ENCODE assay signal across 8 cellular contexts in genomic region chr9:124771021-124771866, GRCh38. TPM values are rescaled to one million over a fixed set of nuclear protein-coding genes. Genes with fewer than 3 reads are reported as not detected.
DNase-seq lines count a peak whose midpoint lies in the region; ATAC-seq and TF ChIP-seq lines count a peak whose summit lies in the region.

TSS of gene NR6A1 (minus strand) at chr9:124771311.

- 0 to 1% methylated on average over 82 of the region's 82 CpGs for WGBS in ectodermal cell, 2 experiments
- 0% methylated on average over 60 to 82 of the region's 82 CpGs for WGBS in lung, 2 donors

- peak within 1 kb of the TSS; percentile 88 to 96 (median 90) for H3K4me3 Mint-ChIP-seq in CD8-positive, alpha-beta memory T cell
- peak within 1 kb of the TSS; percentile 81 for H3K4me3 Mint-ChIP-seq in activated CD4-positive, alpha-beta memory T cell treated with anti-CD3 and anti-CD28 coated beads, Interleukin-2, amount 10 ng/mL, durations not matched to agents 7 days and 5 days

- peaks cover 52 to 77% of the 10 kb centered on the region in 2 donors for H3K27me3 Mint-ChIP-seq in CD8-positive, alpha-beta memory T cell
- peaks cover 57% of the 10 kb centered on the region for H3K27me3 Mint-ChIP-seq in activated CD4-positive, alpha-beta memory T cell treated with anti-CD3 and anti-CD28 coated beads, Interleukin-2, amount 10 ng/mL, durations not matched to agents 7 days and 5 days

- H3K36me3 ChIP-seq in CD8-positive, alpha-beta memory T cell (ENCODE audit: insufficient read depth, low read length): no peaks in the 10 kb centered on the region
- H3K36me3 ChIP-seq in ectodermal cell (ENCODE audit: control insufficient read depth, insufficient read depth, low read length): no peaks in the 10 kb centered on the region
- H3K36me3 ChIP-seq in lung (ENCODE audit: control insufficient read depth in 2 of 2, insufficient read depth in 2 of 2, low read length in 2 of 2): no peaks in the 10 kb centered on the region

- CTCF ChIA-PET in CD8-positive, alpha-beta memory T cell (lab: Charles Lee): interaction anchor here (0.9 to 8.1 kb wide), 14 partner anchors 8 to 610 kb away, joined by 3 to 121 read pairs (median 3); partner anchors contain the start of genes ARPC5L, GOLGA1, RPL35 and WDR38
- CTCF ChIA-PET in activated CD4-positive, alpha-beta memory T cell treated with anti-CD3 and anti-CD28 coated beads, Interleukin-2, amount 10 ng/mL, durations not matched to agents 7 days and 5 days (lab: Charles Lee): interaction anchor here (0.8 to 10.1 kb wide), 13 partner anchors 8 to 603 kb away, joined by 3 to 264 read pairs (median 5); partner anchors contain the start of genes ARPC5L, RPL35 and WDR38

- POLR2A ChIA-PET in CD8-positive, alpha-beta memory T cell (lab: Charles Lee): interaction anchor here (0.6 to 2.8 kb wide), 3 partner anchors 90 to 170 kb away, joined by 3 to 17 read pairs (median 3); partner anchors contain the start of genes ARPC5L and RPL35
- POLR2A ChIA-PET in activated CD4-positive, alpha-beta memory T cell treated with anti-CD3 and anti-CD28 coated beads, Interleukin-2, amount 10 ng/mL, durations not matched to agents 7 days and 5 days (lab: Charles Lee): interaction anchor here (1.1 to 8.1 kb wide), 5 partner anchors 10 to 99 kb away, joined by 4 to 66 read pairs (median 6); partner anchors contain the start of genes ARPC5L, RPL35 and WDR38

- peaks cover 0 to 2% (median 0%) of the 10 kb centered on the region in 3 donors for H3K36me3 Mint-ChIP-seq in CD8-positive, alpha-beta memory T cell
- no peaks in the 10 kb centered on the region for H3K36me3 Mint-ChIP-seq in activated CD4-positive, alpha-beta memory T cell treated with anti-CD3 and anti-CD28 coated beads, Interleukin-2, amount 10 ng/mL, durations not matched to agents 7 days and 5 days (ENCODE audit: low read depth)

- peak within 1 kb of the TSS; percentile 63 to 96 (median 88) for H3K27ac Mint-ChIP-seq in CD8-positive, alpha-beta memory T cell
- peak within 1 kb of the TSS; percentile 73 for H3K27ac Mint-ChIP-seq in activated CD4-positive, alpha-beta memory T cell treated with anti-CD3 and anti-CD28 coated beads, Interleukin-2, amount 10 ng/mL, durations not matched to agents 7 days and 5 days

- peaks cover 58% of the 10 kb centered on the region for H3K27me3 ChIP-seq in CD8-positive, alpha-beta memory T cell (ENCODE audit: insufficient read depth, low read length, poor library complexity, severe bottlenecking)
- H3K27me3 ChIP-seq in ectodermal cell (ENCODE audit: control insufficient read depth, insufficient read depth, low read length, poor library complexity, severe bottlenecking) (peaks cover 10% of the 10 kb centered on the region), lung (ENCODE audit: control insufficient read depth, insufficient read depth) (no peaks in the 10 kb centered on the region)

- TF ChIP-seq CTCF in lung (IDR thresholded peaks at IDR 0.05; ENCODE audit: control extremely low read depth, extremely low read depth): no peak

- peak within 1 kb of the TSS; percentile 83 for H3K4me3 ChIP-seq in CD8-positive, alpha-beta memory T cell (ENCODE audit: low read length)
- H3K4me3 ChIP-seq in ectodermal cell (ENCODE audit: insufficient read depth, low read depth, low read length): peak within 1 kb of the TSS; percentile 82
- peak within 1 kb of the TSS; percentile 88 for H3K4me3 ChIP-seq in lung

- H3K27ac ChIP-seq in CD8-positive, alpha-beta memory T cell (ENCODE audit: low read depth, low read length): peak within 1 kb of the TSS; percentile 58
- H3K27ac ChIP-seq in ectodermal cell (ENCODE audit: insufficient read depth, low read depth, low read length, poor library complexity, severe bottlenecking): peak within 1 kb of the TSS; percentile 97
- peak within 1 kb of the TSS; percentile 42 to 74 for H3K27ac ChIP-seq in lung (ENCODE audit: low read depth in 1 of 2, low read length in 1 of 2)

- DNase-seq in CD8-positive, alpha-beta memory T cell: peak; percentile 91 to 96 (median 93)
- DNase-seq in NCI-H82 treated with DMSO at 0.1 percent for 48 hours (lab: John Stamatoyannopoulos, UW; ENCODE audit: unreplicated experiment): peak; percentile 90
- peak; percentile 94 for DNase-seq in activated CD4-positive, alpha-beta memory T cell treated with anti-CD3 and anti-CD28 coated beads, Interleukin-2, amount 10 ng/mL, durations not matched to agents 7 days and 5 days
- peak; percentile 96 for DNase-seq in lung (ENCODE audit: low spot score)
- DNase-seq in stimulated activated CD4-positive, alpha-beta T cell treated with anti-CD3 and anti-CD28 coated beads, TNF-alpha, amount 100 ng/mL, for 24 hours (ENCODE audit: low read depth in 3 of 3): peak; percentile 89 to 94 (median 89)

- H3K9me3 ChIP-seq in CD8-positive, alpha-beta memory T cell (ENCODE audit: low read length): no peaks in the 10 kb centered on the region
- H3K9me3 ChIP-seq in ectodermal cell (ENCODE audit: control insufficient read depth, low read length) (no peaks in the 10 kb centered on the region), lung (ENCODE audit: control insufficient read depth in 2 of 2, insufficient read depth in 1 of 2, low read length in 1 of 2) (peaks cover 0 to 3% of the 10 kb centered on the region in 2 donors)

- peaks cover 25% of the 10 kb centered on the region for H3K4me1 ChIP-seq in CD8-positive, alpha-beta memory T cell (ENCODE audit: insufficient read depth, low read length)
- H3K4me1 ChIP-seq in ectodermal cell (ENCODE audit: control insufficient read depth, insufficient read depth, low read length): peaks cover 18% of the 10 kb centered on the region
- H3K4me1 ChIP-seq in lung (ENCODE audit: control insufficient read depth in 2 of 2, insufficient read depth in 2 of 2, low read length in 2 of 2): peaks cover 2 to 5% of the 10 kb centered on the region in 2 donors

- peaks cover 0 to 4% (median 0%) of the 10 kb centered on the region in 5 donors for H3K9me3 Mint-ChIP-seq in CD8-positive, alpha-beta memory T cell
- no peaks in the 10 kb centered on the region for H3K9me3 Mint-ChIP-seq in activated CD4-positive, alpha-beta memory T cell treated with anti-CD3 and anti-CD28 coated beads, Interleukin-2, amount 10 ng/mL, durations not matched to agents 7 days and 5 days

- peaks cover 31 to 50% (median 40%) of the 10 kb centered on the region in 3 donors for H3K4me1 Mint-ChIP-seq in CD8-positive, alpha-beta memory T cell
- peaks cover 45% of the 10 kb centered on the region for H3K4me1 Mint-ChIP-seq in activated CD4-positive, alpha-beta memory T cell treated with anti-CD3 and anti-CD28 coated beads, Interleukin-2, amount 10 ng/mL, durations not matched to agents 7 days and 5 days

- peak; percentile 82 for ATAC-seq in GM19438 (IDR thresholded peaks at IDR 0.05; ENCODE audit: low read depth, unreplicated experiment)
- ATAC-seq in HG03571 (IDR thresholded peaks at IDR 0.05; ENCODE audit: unreplicated experiment): peak; percentile 87
- ATAC-seq in lung (ENCODE audit: insufficient read depth, low FRiP score): peak; percentile 90

RNA-seq across cellular contexts. Expression of gene NR6A1, which starts in this region (rescaled TPM):
- total RNA-seq in CD8-positive, alpha-beta memory T cell: 1 to 10 TPM; 2.4 to 3.0 TPM
- not detected for polyA plus RNA-seq in CD8-positive, alpha-beta memory T cell
- total RNA-seq in activated CD4-positive, alpha-beta memory T cell treated with anti-CD3 and anti-CD28 coated beads, Interleukin-2, amount 10 ng/mL, durations not matched to agents 7 days and 5 days: under 1 TPM; 0.28 to 0.76 TPM
- polyA plus RNA-seq in ectodermal cell (2013, experiment 1 of 4): 247 TPM
- 281 TPM for polyA plus RNA-seq in ectodermal cell (2013, experiment 2 of 4)
- polyA plus RNA-seq in ectodermal cell (2013, experiment 3 of 4): 175 TPM
- 190 TPM for polyA plus RNA-seq in ectodermal cell (2013, experiment 4 of 4)
- total RNA-seq in lung: 1 to 10 TPM; 3.4 to 4.0 TPM
- polyA plus RNA-seq in lung: 1 to 10 TPM in 1 of 2 donors, under 1 TPM in 1; 0.94 to 1.5 TPM

Comparison
In these comparisons a context has a peak if more than half of its experiments do, and no peak if none do; other contexts are left out.
1. Peak in every context shown above with its lines: DNase-seq, ATAC-seq, H3K4me3 ChIP-seq and H3K27ac ChIP-seq.
2. Peak in DNase-seq in activated CD4-positive, alpha-beta memory T cell treated with anti-CD3 and anti-CD28 coated beads, Interleukin-2, amount 10 ng/mL, durations not matched to agents 7 days and 5 days; RNA of the gene not detected or under 1 TPM.